Comparison of ENCODE assay signal across 8 cellular contexts in the genomic region with DNA sequence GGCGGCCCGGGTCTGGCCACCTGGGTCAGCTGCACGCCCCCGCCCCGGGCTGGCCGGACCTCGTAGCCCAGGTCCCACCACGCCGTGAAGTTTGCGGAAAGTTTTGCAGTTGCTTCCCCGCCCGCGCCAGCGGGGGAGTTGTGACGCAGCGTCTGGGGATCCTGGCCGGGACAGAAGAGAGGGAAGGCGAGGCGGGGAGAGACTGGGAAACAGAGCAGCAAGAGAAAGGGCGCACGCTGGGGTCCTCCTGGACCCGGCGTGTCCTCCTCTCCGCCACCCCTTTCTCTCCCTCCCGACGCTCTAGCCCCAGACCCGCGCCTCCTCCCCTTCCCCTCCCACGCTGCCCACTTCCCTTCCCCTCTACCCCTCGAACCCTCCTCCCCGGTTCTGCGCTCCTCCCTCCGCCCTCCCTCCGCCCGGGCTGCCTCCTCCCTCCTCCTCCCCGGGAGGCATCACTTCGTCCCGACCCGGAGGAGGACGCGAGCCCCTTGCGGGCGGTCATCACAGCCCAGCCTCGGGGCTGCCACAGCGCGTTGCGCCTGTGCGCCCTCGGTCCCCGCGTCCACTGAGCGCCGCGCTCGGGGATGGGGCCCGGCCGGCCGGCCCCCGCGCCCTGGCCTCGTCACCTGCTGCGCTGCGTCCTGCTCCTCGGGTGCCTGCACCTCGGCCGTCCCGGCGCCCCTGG. TPM values are rescaled to one million over a fixed set of nuclear protein-coding genes. Genes with fewer than 3 reads are reported as not detected.
DNase-seq lines count a peak whose midpoint lies in the region; ATAC-seq and TF ChIP-seq lines count a peak whose summit lies in the region.

A gene with protein sequence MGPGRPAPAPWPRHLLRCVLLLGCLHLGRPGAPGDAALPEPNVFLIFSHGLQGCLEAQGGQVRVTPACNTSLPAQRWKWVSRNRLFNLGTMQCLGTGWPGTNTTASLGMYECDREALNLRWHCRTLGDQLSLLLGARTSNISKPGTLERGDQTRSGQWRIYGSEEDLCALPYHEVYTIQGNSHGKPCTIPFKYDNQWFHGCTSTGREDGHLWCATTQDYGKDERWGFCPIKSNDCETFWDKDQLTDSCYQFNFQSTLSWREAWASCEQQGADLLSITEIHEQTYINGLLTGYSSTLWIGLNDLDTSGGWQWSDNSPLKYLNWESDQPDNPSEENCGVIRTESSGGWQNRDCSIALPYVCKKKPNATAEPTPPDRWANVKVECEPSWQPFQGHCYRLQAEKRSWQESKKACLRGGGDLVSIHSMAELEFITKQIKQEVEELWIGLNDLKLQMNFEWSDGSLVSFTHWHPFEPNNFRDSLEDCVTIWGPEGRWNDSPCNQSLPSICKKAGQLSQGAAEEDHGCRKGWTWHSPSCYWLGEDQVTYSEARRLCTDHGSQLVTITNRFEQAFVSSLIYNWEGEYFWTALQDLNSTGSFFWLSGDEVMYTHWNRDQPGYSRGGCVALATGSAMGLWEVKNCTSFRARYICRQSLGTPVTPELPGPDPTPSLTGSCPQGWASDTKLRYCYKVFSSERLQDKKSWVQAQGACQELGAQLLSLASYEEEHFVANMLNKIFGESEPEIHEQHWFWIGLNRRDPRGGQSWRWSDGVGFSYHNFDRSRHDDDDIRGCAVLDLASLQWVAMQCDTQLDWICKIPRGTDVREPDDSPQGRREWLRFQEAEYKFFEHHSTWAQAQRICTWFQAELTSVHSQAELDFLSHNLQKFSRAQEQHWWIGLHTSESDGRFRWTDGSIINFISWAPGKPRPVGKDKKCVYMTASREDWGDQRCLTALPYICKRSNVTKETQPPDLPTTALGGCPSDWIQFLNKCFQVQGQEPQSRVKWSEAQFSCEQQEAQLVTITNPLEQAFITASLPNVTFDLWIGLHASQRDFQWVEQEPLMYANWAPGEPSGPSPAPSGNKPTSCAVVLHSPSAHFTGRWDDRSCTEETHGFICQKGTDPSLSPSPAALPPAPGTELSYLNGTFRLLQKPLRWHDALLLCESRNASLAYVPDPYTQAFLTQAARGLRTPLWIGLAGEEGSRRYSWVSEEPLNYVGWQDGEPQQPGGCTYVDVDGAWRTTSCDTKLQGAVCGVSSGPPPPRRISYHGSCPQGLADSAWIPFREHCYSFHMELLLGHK (N-terminal part only) (plus strand): TSS at position 452 of the 685 bp plus-strand sequence. CDS start 133 bp downstream, at position 585.

- H3K4me1 ChIP-seq in upper lobe of left lung, result peaks cover 29 to 49% (median 40%) of the 10 kb centered on the region in 4 donors

- H3K4me1 Mint-ChIP-seq in activated naive CD4-positive, alpha-beta T cell treated with anti-CD3 and anti-CD28 coated beads for 36 hours (ENCODE audit: low read depth), result peaks cover 5% of the 10 kb centered on the region
- H3K4me1 Mint-ChIP-seq in glutamatergic neuron (ENCODE audit: low read depth, unreplicated experiment), result peaks cover 30% of the 10 kb centered on the region

- intact Hi-C loops in activated naive CD4-positive, alpha-beta T cell treated with anti-CD3 and anti-CD28 coated beads for 36 hours (cut with micrococcal nuclease), result no loop called here

- H3K9me3 Mint-ChIP-seq in activated naive CD4-positive, alpha-beta T cell treated with anti-CD3 and anti-CD28 coated beads for 36 hours, result no peaks in the 10 kb centered on the region
- H3K9me3 Mint-ChIP-seq in glutamatergic neuron (ENCODE audit: unreplicated experiment), result peaks cover 11% of the 10 kb centered on the region

- no peaks in the 10 kb centered on the region for H3K9me3 ChIP-seq in upper lobe of left lung

- peak in 2 of 4 donors; percentile 37 to 58 for TF ChIP-seq POLR2A in upper lobe of left lung (IDR thresholded peaks at IDR 0.05)

- H3K27ac Mint-ChIP-seq in activated naive CD4-positive, alpha-beta T cell treated with anti-CD3 and anti-CD28 coated beads for 36 hours, result no peak within 1 kb of the TSS
- peak within 1 kb of the TSS; percentile 59 for H3K27ac Mint-ChIP-seq in glutamatergic neuron (ENCODE audit: unreplicated experiment)

- DNase-seq in DMS53 (lab: John Stamatoyannopoulos, UW), result peak; percentile 33
- no peak for DNase-seq in DMS53 treated with DMSO at 0.1 percent for 48 hours (lab: John Stamatoyannopoulos, UW; ENCODE audit: unreplicated experiment)
- peak; percentile 28 for DNase-seq in NCI-H510A (lab: John Stamatoyannopoulos, UW)
- peak; percentile 50 for DNase-seq in activated naive CD4-positive, alpha-beta T cell treated with anti-CD3 and anti-CD28 coated beads for 36 hours
- peak; percentile 76 for DNase-seq in glutamatergic neuron
- no peak for DNase-seq in occipital lobe (lab: John Stamatoyannopoulos, UW)
- peak; percentile 53 to 91 for DNase-seq in upper lobe of left lung

- no peak for TF ChIP-seq EP300 in upper lobe of left lung (IDR thresholded peaks at IDR 0.05)

- peak within 1 kb of the TSS; percentile 81 to 87 (median 86) for H3K27ac ChIP-seq in upper lobe of left lung

- peaks cover 20% of the 10 kb centered on the region for H3K27me3 Mint-ChIP-seq in activated naive CD4-positive, alpha-beta T cell treated with anti-CD3 and anti-CD28 coated beads for 36 hours (ENCODE audit: low read depth)
- H3K27me3 Mint-ChIP-seq in glutamatergic neuron (ENCODE audit: unreplicated experiment), result peaks cover 13% of the 10 kb centered on the region

- CTCF ChIA-PET in activated naive CD4-positive, alpha-beta T cell treated with anti-CD3 and anti-CD28 coated beads for 36 hours (lab: Charles Lee), result no interaction called here

- H3K27me3 ChIP-seq in upper lobe of left lung, result peaks cover 0 to 14% (median 1%) of the 10 kb centered on the region in 4 donors

- ATAC-seq in upper lobe of left lung (ENCODE audit: low FRiP score in 2 of 2), result peak; percentile 68 to 77
- ATAC-seq in GM21447 (IDR thresholded peaks at IDR 0.05; ENCODE audit: unreplicated experiment), result no peak

- TF ChIP-seq CTCF in glutamatergic neuron (IDR thresholded peaks at IDR 0.05; ENCODE audit: partially characterized antibody, unreplicated experiment), result no peak
- TF ChIP-seq CTCF in upper lobe of left lung (IDR thresholded peaks at IDR 0.05), result peak in 2 of 6 experiments; percentile 3 to 19

- H3K4me3 ChIP-seq in upper lobe of left lung, result peak within 1 kb of the TSS; percentile 48 to 64 (median 57)

- peaks cover 1% of the 10 kb centered on the region for H3K36me3 Mint-ChIP-seq in activated naive CD4-positive, alpha-beta T cell treated with anti-CD3 and anti-CD28 coated beads for 36 hours (ENCODE audit: low read depth)
- H3K36me3 Mint-ChIP-seq in glutamatergic neuron (ENCODE audit: unreplicated experiment), result peaks cover 4% of the 10 kb centered on the region

- no peaks in the 10 kb centered on the region for H3K36me3 ChIP-seq in upper lobe of left lung

- H3K4me3 Mint-ChIP-seq in activated naive CD4-positive, alpha-beta T cell treated with anti-CD3 and anti-CD28 coated beads for 36 hours, result peak within 1 kb of the TSS; percentile 84
- H3K4me3 Mint-ChIP-seq in glutamatergic neuron (ENCODE audit: unreplicated experiment), result peak within 1 kb of the TSS; percentile 89

- 0 to 1% methylated on average over 43 to 44 of the region's 68 CpGs for WGBS in upper lobe of left lung, 2 donors

RNA-seq across cellular contexts. Expression of the gene that starts here (rescaled TPM):
- 1 to 10 TPM; 4.1 to 5.5 TPM for total RNA-seq in activated naive CD4-positive, alpha-beta T cell treated with anti-CD3 and anti-CD28 coated beads for 36 hours
- total RNA-seq in glutamatergic neuron (ENCODE audit: unreplicated experiment) (24.0 TPM), occipital lobe (26.2 TPM), upper lobe of left lung (100 to 1,000 TPM in 4 of 6 donors, 10 to 100 TPM in 2; 32.1 to 185 (median 116) TPM)

Comparison
In these comparisons a context has a peak if more than half of its experiments do, and no peak if none do; other contexts are left out.
1. DNase-seq: peak in DMS53 (single experiment), NCI-H510A (single experiment), activated naive CD4-positive, alpha-beta T cell treated with anti-CD3 and anti-CD28 coated beads for 36 hours (single experiment), glutamatergic neuron (single experiment) and upper lobe of left lung (2 of 2); none in DMS53 treated with DMSO at 0.1 percent for 48 hours (single experiment) and occipital lobe (single experiment).